ENCODE assay signal across 2 cellular contexts in the genomic region with DNA sequence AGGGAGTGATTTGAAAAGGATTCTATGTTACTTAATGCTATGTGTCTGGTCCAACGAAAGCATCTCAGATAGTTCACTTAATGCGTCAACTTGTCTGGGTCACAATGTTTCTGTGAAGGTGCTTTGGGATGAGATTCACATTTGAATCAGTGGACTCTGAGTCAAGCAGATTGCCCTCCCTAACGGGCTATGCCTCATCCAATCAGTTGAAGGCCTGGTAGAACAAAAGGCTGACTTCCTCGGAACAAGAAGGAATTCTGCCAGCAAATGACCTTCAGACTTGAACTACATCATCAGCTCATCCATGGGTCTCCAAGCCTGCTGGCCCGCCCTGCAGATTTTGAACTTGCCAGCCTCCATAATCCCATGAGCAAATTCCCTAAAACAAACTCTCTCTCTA.
TF ChIP-seq lines count a peak whose summit lies in the region.

No MANE protein-coding gene starts in this region.

TF ChIP-seq in IMR-90, 13 proteins besides CTCF, POLR2A, EP300 and RAD21:
- TF ChIP-seq NFE2L2 (IDR thresholded peaks at IDR 0.05; ENCODE audit: low read depth, low read length) (no peak), RFX5 (IDR thresholded peaks at IDR 0.05; ENCODE audit: low read depth, low read length) (no peak)
- TF ChIP-seq, protein P1, sequence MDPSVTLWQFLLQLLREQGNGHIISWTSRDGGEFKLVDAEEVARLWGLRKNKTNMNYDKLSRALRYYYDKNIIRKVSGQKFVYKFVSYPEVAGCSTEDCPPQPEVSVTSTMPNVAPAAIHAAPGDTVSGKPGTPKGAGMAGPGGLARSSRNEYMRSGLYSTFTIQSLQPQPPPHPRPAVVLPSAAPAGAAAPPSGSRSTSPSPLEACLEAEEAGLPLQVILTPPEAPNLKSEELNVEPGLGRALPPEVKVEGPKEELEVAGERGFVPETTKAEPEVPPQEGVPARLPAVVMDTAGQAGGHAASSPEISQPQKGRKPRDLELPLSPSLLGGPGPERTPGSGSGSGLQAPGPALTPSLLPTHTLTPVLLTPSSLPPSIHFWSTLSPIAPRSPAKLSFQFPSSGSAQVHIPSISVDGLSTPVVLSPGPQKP (IDR thresholded peaks at IDR 0.05; ENCODE audit: borderline replicate concordance, low read depth, low read length) = no peak
- TF ChIP-seq, protein P2, sequence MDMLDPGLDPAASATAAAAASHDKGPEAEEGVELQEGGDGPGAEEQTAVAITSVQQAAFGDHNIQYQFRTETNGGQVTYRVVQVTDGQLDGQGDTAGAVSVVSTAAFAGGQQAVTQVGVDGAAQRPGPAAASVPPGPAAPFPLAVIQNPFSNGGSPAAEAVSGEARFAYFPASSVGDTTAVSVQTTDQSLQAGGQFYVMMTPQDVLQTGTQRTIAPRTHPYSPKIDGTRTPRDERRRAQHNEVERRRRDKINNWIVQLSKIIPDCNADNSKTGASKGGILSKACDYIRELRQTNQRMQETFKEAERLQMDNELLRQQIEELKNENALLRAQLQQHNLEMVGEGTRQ (IDR thresholded peaks at IDR 0.05; ENCODE audit: low read depth, low read length) = no peak

TF ChIP-seq in endothelial cell of umbilical vein, 7 proteins besides CTCF, POLR2A, EP300 and RAD21:
- TF ChIP-seq, protein P3, sequence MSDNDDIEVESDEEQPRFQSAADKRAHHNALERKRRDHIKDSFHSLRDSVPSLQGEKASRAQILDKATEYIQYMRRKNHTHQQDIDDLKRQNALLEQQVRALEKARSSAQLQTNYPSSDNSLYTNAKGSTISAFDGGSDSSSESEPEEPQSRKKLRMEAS (IDR thresholded peaks at IDR 0.05; ENCODE audit: insufficient read depth, insufficient read length) = no peak
- TF ChIP-seq POLR2AphosphoS5 (IDR thresholded peaks at IDR 0.05; ENCODE audit: insufficient read depth, low read depth, low read length) = no peak
- no peak for TF ChIP-seq JUN (IDR thresholded peaks at IDR 0.05; ENCODE audit: borderline replicate concordance, insufficient read depth, insufficient read length, low read depth)
- TF ChIP-seq GATA2 (IDR thresholded peaks at IDR 0.05; ENCODE audit: insufficient read depth, insufficient read length, low read depth, low read length) = no peak
- TF ChIP-seq EZH2 (IDR thresholded peaks at IDR 0.05; ENCODE audit: borderline replicate concordance, low read depth, low read length, severe bottlenecking) = no peak
- TF ChIP-seq FOS (IDR thresholded peaks at IDR 0.05; ENCODE audit: borderline replicate concordance, insufficient read depth, low read length) = no peak
- no peak for TF ChIP-seq MYC (IDR thresholded peaks at IDR 0.05; ENCODE audit: low read depth, low read length)
